ENCODE assay signal across 8 cellular contexts in the genomic region with DNA sequence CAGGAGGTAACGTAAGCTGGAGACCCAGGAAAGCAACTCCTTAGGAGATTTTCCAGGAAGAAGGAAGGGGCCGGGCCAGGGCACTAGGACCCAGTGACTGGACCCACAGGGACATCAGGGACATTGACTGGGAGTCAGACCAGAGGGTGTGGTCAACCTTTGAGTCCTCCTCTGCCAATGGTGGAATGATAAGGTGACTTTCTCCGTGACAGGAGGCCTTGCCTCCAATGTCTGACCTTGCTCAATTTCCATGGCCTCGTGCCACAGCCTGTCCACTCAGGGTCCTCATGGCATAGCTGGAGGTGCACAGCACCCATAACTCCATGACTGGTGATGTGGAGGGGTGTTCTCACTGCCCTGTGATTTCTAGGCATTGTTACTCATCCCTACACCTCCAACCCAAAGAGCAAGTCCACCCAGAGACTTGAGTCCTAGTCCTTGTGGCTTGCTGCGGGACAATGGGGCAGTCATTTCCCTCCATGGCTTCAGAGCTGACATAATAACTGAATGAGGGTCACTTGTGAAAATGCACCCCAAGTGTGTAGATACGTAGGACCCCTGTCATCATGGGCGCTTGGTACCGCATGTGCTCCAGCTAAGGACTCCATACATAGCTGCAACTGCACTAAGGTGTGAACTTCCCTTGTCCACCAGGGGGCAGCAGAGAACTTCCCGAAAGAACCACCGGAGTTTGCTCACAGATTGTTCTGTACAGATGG. TPM values are rescaled to one million over a fixed set of nuclear protein-coding genes. Genes with fewer than 3 reads are reported as not detected.
DNase-seq lines count a peak whose midpoint lies in the region; ATAC-seq and TF ChIP-seq lines count a peak whose summit lies in the region.

No MANE protein-coding gene starts in this region.

- no peaks in the 10 kb centered on the region for H3F3A ChIP-seq in Loucy (ENCODE audit: low read depth)

- DNase-seq in DMS53 treated with DMSO at 0.1 percent for 48 hours (lab: John Stamatoyannopoulos, UW; ENCODE audit: unreplicated experiment) (peak; percentile 69), RWPE2 (ENCODE audit: low spot score) (peak; percentile 69), fibroblast of villous mesenchyme (ENCODE audit: low read depth) (peak; percentile 87), substantia nigra (lab: John Stamatoyannopoulos, UW) (peak in 47 of 49 donors; percentile 11 to 95 (median 76))
- peak; percentile 55 to 56 for DNase-seq in activated T-helper 1 cell treated with anti-CD3 and anti-CD28 coated beads, Interleukin-2, amount 50 U/mL, for 16 hours (ENCODE audit: low read depth in 1 of 2, low spot score in 1 of 2)

- H3K27ac ChIP-seq in RWPE2 (ENCODE audit: poor library complexity, severe bottlenecking) (no peak overlapping the region), neutrophil (no peak overlapping the region), substantia nigra (ENCODE audit: low read depth, low read length, poor library complexity, severe bottlenecking) (no peak overlapping the region)

- H2AFZ ChIP-seq in Loucy (ENCODE audit: low read length), result no peak overlapping the region

- H3K4me3 ChIP-seq in Loucy (ENCODE audit: low read length, poor library complexity, severe bottlenecking) (no peak overlapping the region), RWPE2 (ENCODE audit: severe bottlenecking) (no peak overlapping the region), fibroblast of villous mesenchyme (ENCODE audit: low read depth, low read length) (no peak overlapping the region), neutrophil (ENCODE audit: low read depth in 1 of 2, low read length in 1 of 2) (no peak overlapping the region)

- H3K36me3 ChIP-seq in Loucy (ENCODE audit: insufficient read depth, low read length) (no peaks in the 10 kb centered on the region), RWPE2 (ENCODE audit: low read depth) (no peaks in the 10 kb centered on the region), neutrophil (no peaks in the 10 kb centered on the region)

- TF ChIP-seq CTCF in Loucy (conservative IDR thresholded peaks at IDR 0.05; ENCODE audit: low read length) (peak; percentile 90), RWPE2 (IDR thresholded peaks at IDR 0.05; ENCODE audit: poor library complexity, severe bottlenecking) (peak; percentile 87), fibroblast of villous mesenchyme (IDR thresholded peaks at IDR 0.05; ENCODE audit: insufficient read depth, low read depth, low read length) (peak; percentile 90), neutrophil (IDR thresholded peaks at IDR 0.05) (peak; percentile 72)

- no peaks in the 10 kb centered on the region for H3K79me2 ChIP-seq in Loucy (ENCODE audit: insufficient read depth, low read length)

- no peak overlapping the region for H3K4me2 ChIP-seq in Loucy (ENCODE audit: low read depth, low read length, poor library complexity, severe bottlenecking)

- H3K27me3 ChIP-seq in Loucy (ENCODE audit: insufficient read depth, low read length, poor library complexity, severe bottlenecking) (no peaks in the 10 kb centered on the region), RWPE2 (ENCODE audit: insufficient read depth, poor library complexity, severe bottlenecking) (no peaks in the 10 kb centered on the region), neutrophil (no peaks in the 10 kb centered on the region)

- no peaks in the 10 kb centered on the region for H3K9me2 ChIP-seq in Loucy (replicated peaks; ENCODE audit: low read depth, low read length)

- H3K9ac ChIP-seq in Loucy (ENCODE audit: low read depth, low read length, poor library complexity, severe bottlenecking), result no peak overlapping the region

- H3K9me3 ChIP-seq in Loucy (ENCODE audit: insufficient read depth, low read depth, low read length) (no peaks in the 10 kb centered on the region), RWPE2 (ENCODE audit: severe bottlenecking) (no peaks in the 10 kb centered on the region), neutrophil (no peaks in the 10 kb centered on the region)

- H3K4me1 ChIP-seq in Loucy (ENCODE audit: insufficient read depth, low read length, poor library complexity, severe bottlenecking) (no peaks in the 10 kb centered on the region), RWPE2 (ENCODE audit: insufficient read depth, poor library complexity, severe bottlenecking) (no peaks in the 10 kb centered on the region), neutrophil (ENCODE audit: control insufficient read depth in 1 of 2, insufficient read depth in 1 of 2, low read depth in 1 of 2, low read length in 1 of 2) (no peaks in the 10 kb centered on the region)

- no peaks in the 10 kb centered on the region for H4K20me1 ChIP-seq in Loucy (ENCODE audit: insufficient read depth, low read length, poor library complexity, severe bottlenecking)

- ATAC-seq in GM21825 (IDR thresholded peaks at IDR 0.05; ENCODE audit: unreplicated experiment) (peak; percentile 87), RWPE2 (ENCODE audit: low read depth) (peak; percentile 92)

RNA-seq across cellular contexts. Expression of a gene that starts 4.1 kb away (rescaled TPM):
- total RNA-seq in fibroblast of villous mesenchyme, result not detected in 2 replicates

RNA-seq across cellular contexts. Expression of a gene that starts 16.9 kb away (rescaled TPM):
- total RNA-seq in fibroblast of villous mesenchyme, result not detected in 2 replicates
